ENCODE assay signal across 29 cellular contexts in genomic region chr11:81579339-81579738, GRCh38.
"Had no signal": no experiment of that assay in that cellular context is flagged by ENCODE, and none has a peak within 500 bp of the region (broad histone marks: within the 10 kb centered on the region; RNA-seq: fewer than 3 reads in every experiment).

No MANE protein-coding gene starts in this region.

- H3K4me1 ChIP-seq: gastrocnemius medialis, heart left ventricle had no signal

- H3K36me3 ChIP-seq: brain microvascular endothelial cell, gastrocnemius medialis, heart left ventricle had no signal

- H3K4me3 ChIP-seq: coronary artery, dorsolateral prefrontal cortex, gastrocnemius medialis, heart left ventricle had no signal

- H3K9me3 ChIP-seq: gastrocnemius medialis, heart left ventricle had no signal

- DNase-seq: activated CD4-positive, alpha-beta memory T cell treated with anti-CD3 and anti-CD28 coated beads for 36 hours; activated CD4-positive, alpha-beta T cell treated with anti-CD3 and anti-CD28 coated beads for 36 hours; activated CD4-positive, alpha-beta T cell treated with anti-CD3 and anti-CD28 coated beads, Interleukin-2, amount 10 ng/mL, durations not matched to agents 24 days and 14 days; activated CD4-positive, CD25-positive, alpha-beta regulatory T cell; activated CD4-positive, CD25-positive, alpha-beta regulatory T cell treated with anti-CD3 and anti-CD28 coated beads, Interleukin-2, amount 50 U/mL, for 72 hours; activated CD8-positive, alpha-beta memory T cell treated with anti-CD3 and anti-CD28 coated beads, Interleukin-2, amount 10 ng/mL, durations not matched to agents 7 days and 5 days; activated CD8-positive, alpha-beta memory T cell treated with anti-CD3 and anti-CD28 coated beads, Interleukin-2, amount 50 U/mL, for 48 hours; activated CD8-positive, alpha-beta T cell treated with anti-CD3 and anti-CD28 coated beads, Interleukin-2, amount 10 ng/mL, durations not matched to agents 7 days and 5 days; activated gamma-delta T cell; activated naive CD4-positive, alpha-beta T cell; activated naive CD4-positive, alpha-beta T cell treated with anti-CD3 and anti-CD28 coated beads, Interleukin-2, amount 10 ng/mL, durations not matched to agents 7 days and 5 days; activated naive CD8-positive, alpha-beta T cell treated with anti-CD3 and anti-CD28 coated beads, Interleukin-2, amount 10 ng/mL, durations not matched to agents 7 days and 5 days; activated T-cell treated with anti-CD3 and anti-CD28 coated beads for 4 hours; activated T-cell treated with anti-CD3 and anti-CD28 coated beads, Interleukin-2, amount 50 U/mL, for 24 hours; activated T-cell treated with anti-CD3 and anti-CD28 coated beads, Interleukin-2, amount 50 U/mL, for 72 hours; amniotic stem cell; anterior cingulate cortex; brain microvascular endothelial cell; dorsolateral prefrontal cortex; effector memory CD4-positive, alpha-beta T cell; endodermal cell; foreskin fibroblast; gastrocnemius medialis; glutamatergic neuron; heart left ventricle; T-helper 2 cell had no signal

- H3K27ac ChIP-seq: brain microvascular endothelial cell, coronary artery, dorsolateral prefrontal cortex, gastrocnemius medialis, heart left ventricle had no signal

- H3K27me3 ChIP-seq: brain microvascular endothelial cell, dorsolateral prefrontal cortex, gastrocnemius medialis, heart left ventricle had no signal

- ATAC-seq: activated CD4-positive, alpha-beta T cell treated with anti-CD3 and anti-CD28 coated beads for 36 hours; activated CD8-positive, alpha-beta memory T cell treated with anti-CD3 and anti-CD28 coated beads, Interleukin-2, amount 10 ng/mL, durations not matched to agents 7 days and 5 days; activated CD8-positive, alpha-beta T cell treated with anti-CD3 and anti-CD28 coated beads, Interleukin-2, amount 10 ng/mL, durations not matched to agents 7 days and 5 days; activated naive CD4-positive, alpha-beta T cell treated with anti-CD3 and anti-CD28 coated beads, Interleukin-2, amount 50 U/mL, for 72 hours; activated T-cell treated with anti-CD3 and anti-CD28 coated beads, Interleukin-2, amount 50 U/mL, for 72 hours; esophagus mucosa; gastrocnemius medialis; heart left ventricle had no signal
